Comparison of ENCODE assay signal across 2 cellular contexts in genomic region chr2:159298967-159299366, GRCh38.
TF ChIP-seq lines count a peak whose summit lies in the region.

No MANE protein-coding gene starts in this region.

TF ChIP-seq in HepG2, 621 proteins besides CTCF, POLR2A, EP300 and RAD21:
- TF ChIP-seq ZSCAN25 (CRISPR knock-in tag; IDR thresholded peaks at IDR 0.05) (no peak), NRL (CRISPR knock-in tag; IDR thresholded peaks at IDR 0.05; ENCODE audit: borderline replicate concordance) (no peak), CEBPB (IDR thresholded peaks at IDR 0.05; ENCODE audit: borderline replicate concordance, low read depth, low read length) (peak; percentile 77)
- TF ChIP-seq, protein P1, sequence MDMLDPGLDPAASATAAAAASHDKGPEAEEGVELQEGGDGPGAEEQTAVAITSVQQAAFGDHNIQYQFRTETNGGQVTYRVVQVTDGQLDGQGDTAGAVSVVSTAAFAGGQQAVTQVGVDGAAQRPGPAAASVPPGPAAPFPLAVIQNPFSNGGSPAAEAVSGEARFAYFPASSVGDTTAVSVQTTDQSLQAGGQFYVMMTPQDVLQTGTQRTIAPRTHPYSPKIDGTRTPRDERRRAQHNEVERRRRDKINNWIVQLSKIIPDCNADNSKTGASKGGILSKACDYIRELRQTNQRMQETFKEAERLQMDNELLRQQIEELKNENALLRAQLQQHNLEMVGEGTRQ (IDR thresholded peaks at IDR 0.05; ENCODE audit: low read depth, low read length), result no peak
- TF ChIP-seq, protein P1 (CRISPR knock-in tag; IDR thresholded peaks at IDR 0.05; ENCODE audit: borderline replicate concordance), result no peak

TF ChIP-seq in K562, 482 proteins besides CTCF, POLR2A, EP300 and RAD21:
- TF ChIP-seq CEBPB (tag; IDR thresholded peaks at IDR 0.05) (peak; percentile 37; the same call in 1 of the 2 replicates), DPF2 (IDR thresholded peaks at IDR 0.05) (no peak)
